Comparison of ENCODE assay signal across 16 cellular contexts in the genomic region with DNA sequence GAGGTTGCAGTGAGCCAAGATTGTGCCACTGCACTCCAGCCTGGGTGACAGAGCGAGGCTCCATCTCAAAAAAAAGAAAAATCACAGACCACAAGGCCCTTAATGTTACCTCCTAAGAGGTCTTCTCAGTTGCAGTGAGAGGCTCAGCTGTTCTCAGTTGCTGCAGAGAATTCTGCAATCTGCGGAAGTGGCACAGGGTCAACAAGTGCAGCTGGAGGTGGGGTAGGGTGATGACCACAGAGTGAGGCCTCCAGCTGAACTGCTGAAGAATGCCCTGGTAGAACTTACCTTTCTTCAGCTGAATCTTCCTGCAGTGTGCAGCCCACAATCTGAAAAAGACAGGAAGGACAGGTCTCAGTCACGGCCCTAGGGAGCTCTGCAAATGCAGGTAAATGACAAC. TPM values are rescaled to one million over a fixed set of nuclear protein-coding genes. Genes with fewer than 3 reads are reported as not detected.
DNase-seq lines count a peak whose midpoint lies in the region; ATAC-seq and TF ChIP-seq lines count a peak whose summit lies in the region.
"Had no signal": no experiment of that assay in that cellular context is flagged by ENCODE, and none has a peak within 500 bp of the region (broad histone marks: within the 10 kb centered on the region; RNA-seq: fewer than 3 reads in every experiment).

No MANE protein-coding gene starts in this region.

- H3K36me3 ChIP-seq in KMS-11 (ENCODE audit: insufficient read depth) = no peaks in the 10 kb centered on the region; the same call in 1 of the 2 replicates

- H3K79me2 ChIP-seq in KMS-11 (ENCODE audit: insufficient read depth, low read depth) = no peaks in the 10 kb centered on the region

- CTCF ChIA-PET in CD4-positive, alpha-beta T cell (lab: Charles Lee) = no interaction called here

- no peaks in the 10 kb centered on the region for H3K9me3 ChIP-seq in CD4-positive, alpha-beta T cell (ENCODE audit: control insufficient read depth, low read length)
- no peaks in the 10 kb centered on the region for H3K9me3 ChIP-seq in right cardiac atrium (ENCODE audit: control insufficient read depth, low read length)

- no peak overlapping the region for H3K27ac Mint-ChIP-seq in CD4-positive, alpha-beta T cell
- H3K27ac Mint-ChIP-seq: HFFc6 had no signal

- POLR2A ChIA-PET in CD4-positive, alpha-beta T cell (lab: Charles Lee) = interaction anchor here (0.7 to 1.2 kb wide), 2 partner anchors 25 to 26 kb away, joined by 3 read pairs; partner anchors contain the start of gene CNTNAP1

- H3K4me3 Mint-ChIP-seq in CD4-positive, alpha-beta T cell = no peak overlapping the region
- H3K4me3 Mint-ChIP-seq: B cell, HFFc6 had no signal

- peaks cover 36% of the 10 kb centered on the region for H3K4me1 Mint-ChIP-seq in CD4-positive, alpha-beta T cell (ENCODE audit: low read depth)

- no peaks in the 10 kb centered on the region for H3K27me3 ChIP-seq in CD4-positive, alpha-beta T cell (ENCODE audit: control insufficient read depth, insufficient read depth, low read length)
- H3K27me3 ChIP-seq in KMS-11 (ENCODE audit: insufficient read depth, low read depth) = no peaks in the 10 kb centered on the region
- no peaks in the 10 kb centered on the region for H3K27me3 ChIP-seq in right cardiac atrium (ENCODE audit: control insufficient read depth, insufficient read depth)
- H3K27me3 ChIP-seq in foreskin keratinocyte = no peaks in the 10 kb centered on the region

- 94% methylated on average over 3 of the region's 3 CpGs for WGBS in right cardiac atrium

- H3K36me3 Mint-ChIP-seq in CD4-positive, alpha-beta T cell (ENCODE audit: low read depth) = peaks cover 93% of the 10 kb centered on the region

- H3K9me3 Mint-ChIP-seq in CD4-positive, alpha-beta T cell = no peaks in the 10 kb centered on the region
- H3K9me3 Mint-ChIP-seq: CD8-positive, alpha-beta memory T cell; HFFc6 had no signal

- H3K27me3 Mint-ChIP-seq in CD4-positive, alpha-beta T cell = no peaks in the 10 kb centered on the region
- H3K27me3 Mint-ChIP-seq: B cell; CD8-positive, alpha-beta memory T cell had no signal

- no peak overlapping the region for H3K27ac ChIP-seq in CD4-positive, alpha-beta T cell (ENCODE audit: low read depth, low read length)
- peak overlapping the region; percentile 82 for H3K27ac ChIP-seq in KMS-11
- peak overlapping the region; percentile 8 for H3K27ac ChIP-seq in caudate nucleus (ENCODE audit: low read depth, low read length)
- no peak overlapping the region for H3K27ac ChIP-seq in right cardiac atrium (ENCODE audit: low read length)
- no peak overlapping the region for H3K27ac ChIP-seq in foreskin keratinocyte

- no peak for TF ChIP-seq CTCF in CD4-positive, alpha-beta T cell (IDR thresholded peaks at IDR 0.05)
- TF ChIP-seq CTCF in KMS-11 (conservative IDR thresholded peaks at IDR 0.05; ENCODE audit: low read depth, low read length) (no peak), foreskin keratinocyte (conservative IDR thresholded peaks at IDR 0.05) (no peak)

- no peak overlapping the region for H3K9ac ChIP-seq in KMS-11

- peaks cover 77% of the 10 kb centered on the region for H3K4me1 ChIP-seq in KMS-11 (ENCODE audit: low read depth, poor library complexity, severe bottlenecking)
- H3K4me1 ChIP-seq in right cardiac atrium (ENCODE audit: control insufficient read depth, insufficient read depth, low read length) = no peaks in the 10 kb centered on the region
- no peaks in the 10 kb centered on the region for H3K4me1 ChIP-seq in foreskin keratinocyte

- peak overlapping the region; percentile 74 for H3K4me2 ChIP-seq in KMS-11

- DNase-seq in CD4-positive, alpha-beta T cell = no peak
- DNase-seq in caudate nucleus (lab: John Stamatoyannopoulos, UW) (no peak), myocyte (ENCODE audit: low read depth) (peak; percentile 15), COR-L47 (lab: John Stamatoyannopoulos, UW) (no peak), right cardiac atrium (no peak), NCI-H2081 treated with DMSO at 0.1 percent for 48 hours (lab: John Stamatoyannopoulos, UW) (no peak), foreskin keratinocyte (no peak)
- DNase-seq: C1 segment of cervical spinal cord; CD8-positive, alpha-beta memory T cell; DMS53; HCEC 1CT; HFFc6; IMR-90 had no signal

- intact Hi-C loops in CD4-positive, alpha-beta T cell (cut with DNase I, micrococcal nuclease) = no loop called here
- intact Hi-C loops in right cardiac atrium (cut with DNase I) = no loop called here

- H4K20me1 ChIP-seq in KMS-11 (ENCODE audit: insufficient read depth) = no peaks in the 10 kb centered on the region

- H3K4me3 ChIP-seq in KMS-11 (IDR thresholded peaks at IDR 0.05; ENCODE audit: insufficient read depth, low read depth, low read length) (no peak overlapping the region), right cardiac atrium (ENCODE audit: low read length) (no peak overlapping the region)

- no peak overlapping the region for H2AFZ ChIP-seq in KMS-11 (ENCODE audit: low read depth)

- peak; percentile 22 for ATAC-seq in CD4-positive, alpha-beta T cell (ENCODE audit: poor library complexity)
- ATAC-seq in right cardiac atrium (no peak), foreskin keratinocyte (no peak)

RNA-seq across cellular contexts. Expression of gene CNTNAP1, which starts 26.3 kb away (rescaled TPM):
- total RNA-seq in CD4-positive, alpha-beta T cell = 1 to 10 TPM; 4.4 to 4.5 TPM
- total RNA-seq in myocyte = 2.6 and 3.4 TPM in 2 replicates
- 3.2 TPM for polyA plus RNA-seq in myocyte (2012)
- 1 to 10 TPM; 4.6 to 9.9 (median 7.1) TPM for total RNA-seq in right cardiac atrium
- 4.6 TPM for polyA plus RNA-seq in right cardiac atrium
- 7.5 and 8.7 TPM in 2 replicates for total RNA-seq in foreskin keratinocyte
- 3.9 and 4.0 TPM in 2 replicates for polyA plus RNA-seq in foreskin keratinocyte

RNA-seq across cellular contexts. Expression of gene CCR10, which starts 26.9 kb away (rescaled TPM):
- 1 to 10 TPM; 1.5 to 2.4 TPM for total RNA-seq in CD4-positive, alpha-beta T cell
- 0.53 TPM in 1 of 2 replicates, not detected in the other for total RNA-seq in myocyte
- 0.59 TPM for polyA plus RNA-seq in myocyte (2012)
- 1 to 10 TPM; 1.8 to 2.9 (median 2.5) TPM for total RNA-seq in right cardiac atrium
- polyA plus RNA-seq in right cardiac atrium = 2.6 TPM
- 0.21 and 0.24 TPM in 2 replicates for total RNA-seq in foreskin keratinocyte
- 0.30 and 0.31 TPM in 2 replicates for polyA plus RNA-seq in foreskin keratinocyte
- total RNA-seq: HT-29 had no signal

RNA-seq across cellular contexts. Expression of gene PLEKHH3, which starts 31.8 kb away (rescaled TPM):
- 1 to 10 TPM in 1 of 2 experiments, under 1 TPM in 1; 0.60 to 1.1 TPM for total RNA-seq in CD4-positive, alpha-beta T cell
- total RNA-seq in myocyte (49.1 and 58.6 TPM in 2 replicates), right cardiac atrium (10 to 100 TPM; 14.4 to 30.8 (median 23.9) TPM), foreskin keratinocyte (15.7 and 17.2 TPM in 2 replicates)
- polyA plus RNA-seq in myocyte (2012) = 14.1 TPM
- polyA plus RNA-seq in right cardiac atrium (23.0 TPM), foreskin keratinocyte (16.5 and 17.4 TPM in 2 replicates)
- polyA plus RNA-seq: CD8-positive, alpha-beta memory T cell had no signal

RNA-seq across cellular contexts. Expression of gene EZH1, which starts 36.3 kb away (rescaled TPM):
- total RNA-seq in CD4-positive, alpha-beta T cell = 10 to 100 TPM; 73.3 to 76.1 TPM
- total RNA-seq in myocyte (24.6 and 28.6 TPM in 2 replicates), right cardiac atrium (10 to 100 TPM; 32.4 to 53.2 (median 43.6) TPM), foreskin keratinocyte (11.4 and 13.1 TPM in 2 replicates)
- polyA plus RNA-seq in myocyte (2012) = 26.6 TPM
- polyA plus RNA-seq in right cardiac atrium (22.5 TPM), foreskin keratinocyte (4.7 and 5.5 TPM in 2 replicates)

RNA-seq across cellular contexts. Expression of gene TUBG2, which starts 49.5 kb away (rescaled TPM):
- 1 to 10 TPM; 9.0 to 9.7 TPM for total RNA-seq in CD4-positive, alpha-beta T cell
- 16.7 and 21.3 TPM in 2 replicates for total RNA-seq in myocyte
- 33.1 TPM for polyA plus RNA-seq in myocyte (2012)
- total RNA-seq in right cardiac atrium = 10 to 100 TPM; 11.6 to 21.3 (median 18.4) TPM
- polyA plus RNA-seq in right cardiac atrium = 19.8 TPM
- total RNA-seq in foreskin keratinocyte = 15.7 and 18.0 TPM in 2 replicates
- 21.2 and 22.1 TPM in 2 replicates for polyA plus RNA-seq in foreskin keratinocyte

Comparison
In these comparisons a context has a peak if more than half of its experiments do, and no peak if none do; other contexts are left out.
1. H3K27ac ChIP-seq: peak in KMS-11 (single experiment) and caudate nucleus (single experiment); none in CD4-positive, alpha-beta T cell (single experiment), right cardiac atrium (single experiment) and foreskin keratinocyte (single experiment).